ENCODE assay signal across 36 cellular contexts in the genomic region with DNA sequence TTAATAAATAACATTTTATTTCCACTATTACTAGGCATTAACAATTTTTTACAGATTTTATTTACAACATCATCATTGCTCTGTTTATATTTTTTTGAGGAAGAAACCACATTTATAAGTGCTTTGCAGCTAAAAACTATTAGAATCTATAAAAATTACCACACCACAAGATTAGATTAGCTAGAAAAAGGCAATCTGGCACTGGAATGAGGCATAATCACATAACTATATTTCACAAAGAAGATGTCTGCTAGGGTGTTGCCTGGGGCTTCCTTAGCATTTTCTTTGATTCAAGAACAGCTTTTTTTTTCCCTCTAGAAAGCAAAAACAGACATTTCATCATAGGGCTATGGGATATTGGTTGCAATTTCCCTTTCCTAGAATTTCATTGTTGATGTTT.
"Had no signal": no experiment of that assay in that cellular context is flagged by ENCODE, and none has a peak within 500 bp of the region (broad histone marks: within the 10 kb centered on the region; RNA-seq: fewer than 3 reads in every experiment).

No MANE protein-coding gene starts in this region.

- H3K36me3 Mint-ChIP-seq: activated CD4-positive, alpha-beta memory T cell treated with anti-CD3 and anti-CD28 coated beads for 36 hours; activated naive CD4-positive, alpha-beta T cell treated with anti-CD3 and anti-CD28 coated beads, Interleukin-2, amount 50 U/mL, for 72 hours; activated naive CD8-positive, alpha-beta T cell treated with anti-CD3 and anti-CD28 coated beads for 36 hours had no signal

- H3K4me3 ChIP-seq: adrenal gland, body of pancreas, breast epithelium had no signal

- H3K27ac Mint-ChIP-seq: activated B cell treated with CpG ODN at 0.5 μM for 24 hours; activated CD4-positive, alpha-beta memory T cell treated with anti-CD3 and anti-CD28 coated beads for 36 hours; activated CD4-positive, alpha-beta T cell treated with anti-CD3 and anti-CD28 coated beads, Interleukin-2, amount 10 ng/mL, durations not matched to agents 24 days and 14 days; activated CD8-positive, alpha-beta T cell treated with anti-CD3 and anti-CD28 coated beads for 36 hours; activated naive CD4-positive, alpha-beta T cell treated with anti-CD3 and anti-CD28 coated beads for 36 hours; activated naive CD4-positive, alpha-beta T cell treated with anti-CD3 and anti-CD28 coated beads, Interleukin-2, amount 50 U/mL, for 72 hours; activated naive CD8-positive, alpha-beta T cell treated with anti-CD3 and anti-CD28 coated beads for 36 hours; activated T-cell treated with anti-CD3 and anti-CD28 coated beads, Interleukin-2, amount 50 U/mL, for 72 hours; activated T-helper 1 cell treated with anti-CD3 and anti-CD28 coated beads, Interleukin-12 subunit alpha, Interleukin-12 subunit beta, Interleukin-2, Interleukin-4 antibody, amounts not matched to agents 30 ng/mL and 10 ng/mL and 1 ng/mL, durations not matched to agents 14 hours and 24 hours and 36 hours; activated T-helper 17 cell treated with anti-CD3 and anti-CD28 coated beads, Interleukin-2, amount 50 U/mL, for 72 hours; T-helper 2 cell treated with Interferon-gamma antibody and Interleukin-4, amounts not matched to agents 5 μg/mL and 100 μg/mL, for 36 hours had no signal

- DNase-seq: activated B cell treated with CpG ODN at 0.5 μM for 24 hours; activated CD4-positive, alpha-beta memory T cell treated with anti-CD3 and anti-CD28 coated beads for 36 hours; activated CD4-positive, alpha-beta T cell treated with anti-CD3 and anti-CD28 coated beads for 4 hours; activated CD4-positive, alpha-beta T cell treated with anti-CD3 and anti-CD28 coated beads, Interleukin-2, amount 10 ng/mL, durations not matched to agents 24 days and 14 days; activated CD4-positive, alpha-beta T cell treated with anti-CD3 and anti-CD28 coated beads, Interleukin-2, amount 50 U/mL, for 1 hour; activated CD4-positive, alpha-beta T cell treated with anti-CD3 and anti-CD28 coated beads, Interleukin-2, amount 50 U/mL, for 4 hours; activated CD4-positive, CD25-positive, alpha-beta regulatory T cell treated with anti-CD3 and anti-CD28 coated beads, Interleukin-2, amount 50 U/mL, for 72 hours; activated CD8-positive, alpha-beta memory T cell treated with anti-CD3 and anti-CD28 coated beads, Interleukin-2, amount 50 U/mL, for 4 hours; activated CD8-positive, alpha-beta T cell treated with anti-CD3 and anti-CD28 coated beads for 36 hours; activated effector memory CD4-positive, alpha-beta T cell treated with anti-CD3 and anti-CD28 coated beads, Interleukin-2, amount 50 U/mL, for 16 hours; activated gamma-delta T cell treated with Interleukin-2 at 50 U/mL for 16 hours; activated naive CD4-positive, alpha-beta T cell; activated naive CD4-positive, alpha-beta T cell treated with anti-CD3 and anti-CD28 coated beads for 36 hours; activated naive CD4-positive, alpha-beta T cell treated with anti-CD3 and anti-CD28 coated beads, Interleukin-2, amount 50 U/mL, for 16 hours; activated naive CD8-positive, alpha-beta T cell treated with anti-CD3 and anti-CD28 coated beads for 36 hours; activated T-cell treated with anti-CD3 and anti-CD28 coated beads for 4 hours; activated T-cell treated with anti-CD3 and anti-CD28 coated beads, Interleukin-2, amount 50 U/mL, for 1 hour; activated T-cell treated with anti-CD3 and anti-CD28 coated beads, Interleukin-2, amount 50 U/mL, for 4 hours; activated T-cell treated with anti-CD3 and anti-CD28 coated beads, Interleukin-2, amount 50 U/mL, for 72 hours; adrenal gland; amniotic stem cell; aorta; body of pancreas; brain microvascular endothelial cell; central memory CD4-positive, alpha-beta T cell; T-helper 2 cell; T-helper 9 cell had no signal

- FAIRE-seq: astrocyte, colon, TTC549 had no signal

- H3K4me1 Mint-ChIP-seq: activated B cell treated with CpG ODN at 0.5 μM for 24 hours; activated CD4-positive, alpha-beta T cell treated with anti-CD3 and anti-CD28 coated beads, Interleukin-2, amount 10 ng/mL, durations not matched to agents 24 days and 14 days; activated naive CD8-positive, alpha-beta T cell treated with anti-CD3 and anti-CD28 coated beads for 36 hours; activated T-helper 17 cell treated with anti-CD3 and anti-CD28 coated beads, Interleukin-2, amount 50 U/mL, for 72 hours had no signal

- H3K27me3 ChIP-seq: adrenal gland, body of pancreas, brain microvascular endothelial cell, breast epithelium had no signal

- H3K27me3 Mint-ChIP-seq: activated B cell treated with CpG ODN at 0.5 μM for 24 hours; activated CD4-positive, alpha-beta memory T cell treated with anti-CD3 and anti-CD28 coated beads for 36 hours; activated CD4-positive, alpha-beta T cell treated with anti-CD3 and anti-CD28 coated beads, Interleukin-2, amount 10 ng/mL, durations not matched to agents 24 days and 14 days; activated CD8-positive, alpha-beta T cell treated with anti-CD3 and anti-CD28 coated beads for 36 hours; activated naive CD8-positive, alpha-beta T cell treated with anti-CD3 and anti-CD28 coated beads for 36 hours; activated T-helper 17 cell treated with anti-CD3 and anti-CD28 coated beads, Interleukin-2, amount 50 U/mL, for 72 hours had no signal

- H3K36me3 ChIP-seq: adrenal gland, brain microvascular endothelial cell, breast epithelium had no signal

- H3K4me1 ChIP-seq: adrenal gland, body of pancreas, breast epithelium had no signal

- ATAC-seq: activated CD8-positive, alpha-beta T cell treated with anti-CD3 and anti-CD28 coated beads for 36 hours; activated naive CD4-positive, alpha-beta T cell treated with anti-CD3 and anti-CD28 coated beads, Interleukin-2, amount 50 U/mL, for 72 hours; activated T-cell treated with anti-CD3 and anti-CD28 coated beads, Interleukin-2, amount 50 U/mL, for 4 hours; activated T-cell treated with anti-CD3 and anti-CD28 coated beads, Interleukin-2, amount 50 U/mL, for 72 hours; activated T-helper 17 cell treated with anti-CD3 and anti-CD28 coated beads, Interleukin-2, amount 50 U/mL, for 72 hours; body of pancreas had no signal

- H3K9me3 Mint-ChIP-seq: activated B cell treated with CpG ODN at 0.5 μM for 24 hours; activated CD4-positive, alpha-beta memory T cell treated with anti-CD3 and anti-CD28 coated beads for 36 hours; activated CD4-positive, alpha-beta T cell treated with anti-CD3 and anti-CD28 coated beads, Interleukin-2, amount 10 ng/mL, durations not matched to agents 24 days and 14 days; activated CD8-positive, alpha-beta T cell treated with anti-CD3 and anti-CD28 coated beads for 36 hours; activated T-helper 1 cell treated with anti-CD3 and anti-CD28 coated beads, Interleukin-12 subunit alpha, Interleukin-12 subunit beta, Interleukin-2, Interleukin-4 antibody, amounts not matched to agents 30 ng/mL and 10 ng/mL and 1 ng/mL, durations not matched to agents 14 hours and 24 hours and 36 hours had no signal

- H3K9me3 ChIP-seq: adrenal gland, body of pancreas, breast epithelium had no signal

- H3K4me3 Mint-ChIP-seq: activated B cell treated with CpG ODN at 0.5 μM for 24 hours; activated CD4-positive, alpha-beta memory T cell treated with anti-CD3 and anti-CD28 coated beads for 36 hours; activated CD4-positive, alpha-beta T cell treated with anti-CD3 and anti-CD28 coated beads, Interleukin-2, amount 10 ng/mL, durations not matched to agents 24 days and 14 days; activated CD8-positive, alpha-beta T cell treated with anti-CD3 and anti-CD28 coated beads for 36 hours; activated naive CD4-positive, alpha-beta T cell treated with anti-CD3 and anti-CD28 coated beads for 36 hours; activated naive CD8-positive, alpha-beta T cell treated with anti-CD3 and anti-CD28 coated beads for 36 hours; activated T-cell treated with anti-CD3 and anti-CD28 coated beads, Interleukin-2, amount 50 U/mL, for 4 hours; activated T-cell treated with anti-CD3 and anti-CD28 coated beads, Interleukin-2, amount 50 U/mL, for 72 hours; activated T-helper 1 cell treated with anti-CD3 and anti-CD28 coated beads, Interleukin-12 subunit alpha, Interleukin-12 subunit beta, Interleukin-2, Interleukin-4 antibody, amounts not matched to agents 30 ng/mL and 10 ng/mL and 1 ng/mL, durations not matched to agents 14 hours and 24 hours and 36 hours; activated T-helper 17 cell treated with anti-CD3 and anti-CD28 coated beads, Interleukin-2, amount 50 U/mL, for 72 hours; T-helper 2 cell treated with Interferon-gamma antibody and Interleukin-4, amounts not matched to agents 5 μg/mL and 100 μg/mL, for 36 hours had no signal

- H3K27ac ChIP-seq: adrenal gland, body of pancreas, brain microvascular endothelial cell, breast epithelium, VCaP had no signal
